ENCODE assay signal across 10 cellular contexts in the genomic region with DNA sequence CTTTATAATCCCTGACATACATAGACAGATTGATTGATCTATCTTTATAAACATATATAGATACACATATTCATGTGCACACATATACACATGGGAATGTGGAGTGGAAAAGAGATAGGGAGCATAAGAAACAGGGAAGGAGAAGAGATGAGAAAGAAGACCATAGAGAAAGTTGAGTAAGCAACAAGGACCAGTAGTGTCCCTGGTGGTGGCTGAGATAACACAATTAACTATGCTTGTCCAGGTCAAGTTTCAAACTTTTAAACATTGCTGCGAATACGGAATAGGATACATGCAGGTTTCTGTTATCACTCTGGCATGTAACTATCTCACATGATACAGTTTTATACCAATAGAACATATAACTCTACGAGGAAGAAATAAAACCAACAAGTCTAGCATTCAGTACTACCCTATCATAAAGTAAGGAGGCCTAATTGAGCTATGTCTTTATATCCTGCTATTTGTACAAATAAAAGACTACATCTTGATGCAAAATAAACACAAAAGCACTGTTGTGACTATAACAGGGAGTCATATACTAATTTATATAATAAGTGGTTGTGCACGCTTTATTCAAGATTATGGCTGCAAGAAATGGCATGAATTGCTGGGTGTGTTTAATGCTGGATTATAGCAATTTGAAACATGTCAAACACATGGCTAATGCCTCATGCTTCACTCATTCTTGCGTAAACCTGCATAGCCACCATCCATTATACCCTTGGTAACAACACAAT. TPM values are rescaled to one million over a fixed set of nuclear protein-coding genes. Genes with fewer than 3 reads are reported as not detected.
DNase-seq lines count a peak whose midpoint lies in the region; FAIRE-seq and TF ChIP-seq lines count a peak whose summit lies in the region.
"Had no signal": no experiment of that assay in that cellular context is flagged by ENCODE, and none has a peak within 500 bp of the region (broad histone marks: within the 10 kb centered on the region; RNA-seq: fewer than 3 reads in every experiment).

No MANE protein-coding gene starts in this region.

- H3K27ac Mint-ChIP-seq in brain (peak overlapping the region in 1 of 5 experiments; percentile 21), neural progenitor cell (no peak overlapping the region)
- H3K27ac Mint-ChIP-seq: natural killer cell had no signal

- peaks cover 7% of the 10 kb centered on the region for H3K27me3 Mint-ChIP-seq in brain
- no peaks in the 10 kb centered on the region for H3K27me3 Mint-ChIP-seq in neural progenitor cell (ENCODE audit: insufficient read depth, low read depth)

- H2AFZ ChIP-seq in neural progenitor cell (replicated peaks), result no peak overlapping the region

- H3K36me3 ChIP-seq in neural progenitor cell (no peaks in the 10 kb centered on the region), adrenal gland (replicated peaks in 1 of 2) (no peaks in the 10 kb centered on the region)

- H3K9me3 Mint-ChIP-seq in brain (no peaks in the 10 kb centered on the region), neural progenitor cell (no peaks in the 10 kb centered on the region)

- H3K9me3 ChIP-seq in neural progenitor cell (ENCODE audit: low read depth), result no peaks in the 10 kb centered on the region
- H3K9me3 ChIP-seq in adrenal gland (replicated peaks in 1 of 3), result no peaks in the 10 kb centered on the region

- H3K27me3 ChIP-seq in neural progenitor cell, result no peaks in the 10 kb centered on the region
- H3K27me3 ChIP-seq in adrenal gland, result no peaks in the 10 kb centered on the region

- H3K27ac ChIP-seq in neural progenitor cell (no peak overlapping the region), adrenal gland (no peak overlapping the region)

- H3K4me3 Mint-ChIP-seq in brain, result peak overlapping the region in 1 of 5 experiments; percentile 28
- H3K4me3 Mint-ChIP-seq in neural progenitor cell, result no peak overlapping the region
- H3K4me3 Mint-ChIP-seq: natural killer cell had no signal

- H3F3A ChIP-seq in neural progenitor cell (ENCODE audit: low read depth), result no peaks in the 10 kb centered on the region

- H3K4me3 ChIP-seq in LNCaP clone FGC (ENCODE audit: low read depth, low read length) (no peak overlapping the region), neural progenitor cell (no peak overlapping the region), adrenal gland (no peak overlapping the region)

- TF ChIP-seq CTCF in GM12872 (IDR thresholded peaks at IDR 0.05; ENCODE audit: insufficient read depth, low read depth, low read length) (peak; percentile 37; the same call in 1 of the 3 replicates), LNCaP clone FGC (IDR thresholded peaks at IDR 0.05; ENCODE audit: control insufficient read depth, extremely low read depth, insufficient read depth) (peak; percentile 35), brain (conservative IDR thresholded peaks at IDR 0.05) (peak; percentile 20 to 31), neural progenitor cell (IDR thresholded peaks at IDR 0.05) (peak; percentile 51), D721Med (IDR thresholded peaks at IDR 0.05; ENCODE audit: insufficient read depth, missing control alignments) (no peak), adrenal gland (IDR thresholded peaks at IDR 0.05) (peak in 1 of 6 experiments; percentile 19)

- FAIRE-seq in D721Med (lab: Jason Lieb, UNC), result no peak
- FAIRE-seq: endothelial cell of umbilical vein had no signal

- no peak overlapping the region for H3K4me2 ChIP-seq in neural progenitor cell

- no peak for TF ChIP-seq POLR2A in adrenal gland (IDR thresholded peaks at IDR 0.05)

- DNase-seq in LNCaP clone FGC (ENCODE audit: low read depth), result no peak
- peak; percentile 29 for DNase-seq in neural progenitor cell (ENCODE audit: low spot score)
- no peak for DNase-seq in D721Med (ENCODE audit: insufficient read length, low spot score)
- no peak for DNase-seq in adrenal gland
- DNase-seq in anterior cingulate cortex (lab: John Stamatoyannopoulos, UW), result no peak
- DNase-seq in activated naive CD4-positive, alpha-beta T cell treated with anti-CD3 and anti-CD28 coated beads, Interleukin-2, amount 50 U/mL, for 16 hours, result no peak
- DNase-seq: natural killer cell had no signal

- no peak overlapping the region for H3K9ac ChIP-seq in neural progenitor cell

- H3K4me1 Mint-ChIP-seq in brain (peaks cover 61% of the 10 kb centered on the region), neural progenitor cell (peaks cover 18% of the 10 kb centered on the region)
- H3K4me1 Mint-ChIP-seq: natural killer cell had no signal

- H3K79me2 ChIP-seq in neural progenitor cell (ENCODE audit: low read depth), result no peaks in the 10 kb centered on the region

- no peaks in the 10 kb centered on the region for H4K20me1 ChIP-seq in neural progenitor cell (ENCODE audit: low read depth)

- no peaks in the 10 kb centered on the region for H3K4me1 ChIP-seq in neural progenitor cell
- H3K4me1 ChIP-seq in adrenal gland (replicated peaks in 1 of 2), result no peaks in the 10 kb centered on the region

- WGBS in adrenal gland, 4 donors, result 90 to 94% (median 90%) methylated on average over 5 of the region's 5 CpGs

- intact Hi-C loops in adrenal gland (cut with DNase I), result no loop called here

- H3K36me3 Mint-ChIP-seq in brain (no peaks in the 10 kb centered on the region), neural progenitor cell (no peaks in the 10 kb centered on the region)
- H3K36me3 Mint-ChIP-seq: natural killer cell had no signal

RNA-seq across cellular contexts. Expression of a gene that starts 8.0 kb away (rescaled TPM):
- polyA plus RNA-seq in brain (ENCODE audit: insufficient read depth, low read depth, low replicate concordance) (0.29 TPM), adrenal gland (1 to 10 TPM; 1.4 to 2.4 (median 1.5) TPM)
- total RNA-seq in neural progenitor cell (ENCODE audit: low replicate concordance) (0.25 and 1.1 TPM in 2 replicates), adrenal gland (1 to 10 TPM; 1.1 to 6.8 (median 3.0) TPM)
- total RNA-seq: natural killer cell had no signal
